8 cellular contexts compared by ENCODE assay signal in the genomic region with DNA sequence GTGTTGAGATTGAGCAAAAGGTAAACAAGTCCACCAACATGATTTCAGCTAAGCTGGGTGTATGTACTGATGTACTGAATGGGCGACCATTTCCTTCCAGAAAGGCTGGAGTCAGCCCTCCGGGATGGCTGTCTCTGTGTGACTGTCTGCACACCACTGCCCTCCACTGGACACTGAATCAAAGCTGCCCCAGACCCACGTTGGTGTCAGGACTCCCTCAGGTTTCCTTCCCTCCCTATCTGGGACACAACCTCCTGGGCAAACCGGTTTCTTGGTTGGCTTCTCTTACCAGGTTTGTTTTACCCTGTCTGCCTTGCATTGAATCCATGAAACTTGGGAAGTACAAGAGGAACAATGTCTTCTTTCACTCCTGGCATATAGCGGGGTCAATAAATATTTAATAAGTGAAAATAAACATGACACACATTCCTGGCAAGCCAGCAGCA. TPM values are rescaled to one million over a fixed set of nuclear protein-coding genes. Genes with fewer than 3 reads are reported as not detected.
DNase-seq lines count a peak whose midpoint lies in the region; ATAC-seq and TF ChIP-seq lines count a peak whose summit lies in the region.

No MANE protein-coding gene starts in this region.

- peak; percentile 50 for ATAC-seq in activated CD4-positive, alpha-beta T cell treated with anti-CD3 and anti-CD28 coated beads for 36 hours
- peak; percentile 62 for ATAC-seq in HG03139 (IDR thresholded peaks at IDR 0.05; ENCODE audit: unreplicated experiment)
- ATAC-seq in activated T-cell treated with anti-CD3 and anti-CD28 coated beads, Interleukin-2, amount 50 U/mL, for 72 hours (replicated peaks in 1 of 2), result peak; percentile 39 to 51

- no peak overlapping the region for H3K27ac Mint-ChIP-seq in activated CD4-positive, alpha-beta T cell treated with anti-CD3 and anti-CD28 coated beads for 36 hours
- H3K27ac Mint-ChIP-seq in activated T-cell treated with anti-CD3 and anti-CD28 coated beads, Interleukin-2, amount 50 U/mL, for 72 hours, result no peak overlapping the region

- H3K4me3 Mint-ChIP-seq in activated CD4-positive, alpha-beta T cell treated with anti-CD3 and anti-CD28 coated beads for 36 hours, result no peak overlapping the region
- H3K4me3 Mint-ChIP-seq in activated T-cell treated with anti-CD3 and anti-CD28 coated beads, Interleukin-2, amount 50 U/mL, for 72 hours, result no peak overlapping the region

- no peaks in the 10 kb centered on the region for H3K9me3 ChIP-seq in ovary

- no peaks in the 10 kb centered on the region for H3K36me3 Mint-ChIP-seq in activated CD4-positive, alpha-beta T cell treated with anti-CD3 and anti-CD28 coated beads for 36 hours (ENCODE audit: low read depth)
- peaks cover 0 to 2% of the 10 kb centered on the region in 2 donors for H3K36me3 Mint-ChIP-seq in activated T-cell treated with anti-CD3 and anti-CD28 coated beads, Interleukin-2, amount 50 U/mL, for 72 hours (ENCODE audit: insufficient read depth in 2 of 2)

- POLR2A ChIA-PET in activated CD4-positive, alpha-beta T cell treated with anti-CD3 and anti-CD28 coated beads for 36 hours (lab: Charles Lee), result no interaction called here

- TF ChIP-seq CTCF in ovary (IDR thresholded peaks at IDR 0.05), result peak; percentile 41 to 92 (median 81)

- H3K36me3 ChIP-seq in ovary, result no peaks in the 10 kb centered on the region

- H3K27me3 Mint-ChIP-seq in activated CD4-positive, alpha-beta T cell treated with anti-CD3 and anti-CD28 coated beads for 36 hours, result no peaks in the 10 kb centered on the region
- no peaks in the 10 kb centered on the region for H3K27me3 Mint-ChIP-seq in activated T-cell treated with anti-CD3 and anti-CD28 coated beads, Interleukin-2, amount 50 U/mL, for 72 hours (ENCODE audit: low read depth)

- no peak for TF ChIP-seq POLR2A in ovary (IDR thresholded peaks at IDR 0.05)

- H3K4me1 Mint-ChIP-seq in activated CD4-positive, alpha-beta T cell treated with anti-CD3 and anti-CD28 coated beads for 36 hours, result peaks cover 2% of the 10 kb centered on the region
- H3K4me1 Mint-ChIP-seq in activated T-cell treated with anti-CD3 and anti-CD28 coated beads, Interleukin-2, amount 50 U/mL, for 72 hours (ENCODE audit: low read depth), result no peaks in the 10 kb centered on the region

- peaks cover 29% of the 10 kb centered on the region for H3K4me1 ChIP-seq in ovary (ENCODE audit: insufficient read depth)

- TF ChIP-seq EP300 in ovary (IDR thresholded peaks at IDR 0.05), result no peak

- H3K4me3 ChIP-seq in ovary, result no peak overlapping the region

- H3K27me3 ChIP-seq in ovary, result no peaks in the 10 kb centered on the region

- intact Hi-C loops in activated CD4-positive, alpha-beta T cell treated with anti-CD3 and anti-CD28 coated beads for 36 hours (cut with DNase I, micrococcal nuclease), result loop anchor here (1.0 to 2.0 kb wide), 3 partner anchors 218 to 297 kb away; no protein-coding TSS in a partner anchor
- intact Hi-C loops in cardiac septum (cut with DNase I), result loop anchor here (1.0 to 10.0 kb wide), 4 partner anchors 202 to 297 kb away; no protein-coding TSS in a partner anchor
- intact Hi-C loops in ovary (cut with DNase I), result loop anchor here (2.0 to 10.0 kb wide), 9 partner anchors 112 to 296 kb away; a partner anchor contains a TSS

- peak; percentile 66 for DNase-seq in activated CD4-positive, alpha-beta T cell treated with anti-CD3 and anti-CD28 coated beads for 36 hours
- DNase-seq in activated CD4-positive, alpha-beta T cell treated with anti-CD3 and anti-CD28 coated beads for 1 hour, result no peak
- DNase-seq in NCI-H460 (ENCODE audit: extremely low read depth, low read depth), result peak; percentile 95
- DNase-seq in activated T-cell treated with anti-CD3 and anti-CD28 coated beads, Interleukin-2, amount 50 U/mL, for 72 hours, result peak; percentile 24 to 47
- DNase-seq in cardiac septum (ENCODE audit: low spot score), result peak; percentile 89
- DNase-seq in ovary, result peak; percentile 82 to 90 (median 86)
- no peak for DNase-seq in cortex of kidney (lab: John Stamatoyannopoulos, UW)

- WGBS in ovary, 3 donors, result 10 to 16% (median 15%) methylated on average over 5 of the region's 5 CpGs

- CTCF ChIA-PET in activated CD4-positive, alpha-beta T cell treated with anti-CD3 and anti-CD28 coated beads for 36 hours (lab: Charles Lee), result interaction anchor here (0.6 to 0.9 kb wide), 5 partner anchors 13 to 298 kb away, joined by 3 to 5 read pairs (median 3); no protein-coding TSS in a partner anchor

- H3K9me3 Mint-ChIP-seq in activated CD4-positive, alpha-beta T cell treated with anti-CD3 and anti-CD28 coated beads for 36 hours (ENCODE audit: low read depth), result no peaks in the 10 kb centered on the region
- no peaks in the 10 kb centered on the region for H3K9me3 Mint-ChIP-seq in activated T-cell treated with anti-CD3 and anti-CD28 coated beads, Interleukin-2, amount 50 U/mL, for 72 hours

- H3K27ac ChIP-seq in ovary, result peak overlapping the region in 1 of 2 donors; percentile 17

RNA-seq across cellular contexts. Expression of a gene that starts 5.3 kb away (rescaled TPM):
- total RNA-seq in activated CD4-positive, alpha-beta T cell treated with anti-CD3 and anti-CD28 coated beads for 36 hours, result 100 to 1,000 TPM; 263 to 308 TPM
- 497 and 502 TPM in 2 replicates for total RNA-seq in NCI-H460 (2014; rRNA removed; shearing (Covaris generic))
- 471 and 631 TPM in 2 replicates for polyA plus RNA-seq in NCI-H460 (2014; cell fraction: nucleus; rRNA removed)
- total RNA-seq in activated T-cell treated with anti-CD3 and anti-CD28 coated beads, Interleukin-2, amount 50 U/mL, for 72 hours, result 100 to 1,000 TPM; 217 to 239 TPM
- total RNA-seq in cardiac septum (182 TPM), ovary (100 to 1,000 TPM; 151 to 239 (median 193) TPM)
- polyA plus RNA-seq in ovary, result 100 to 1,000 TPM; 186 to 187 TPM

RNA-seq across cellular contexts. Expression of a gene that starts 37.6 kb away (rescaled TPM):
- 1 to 10 TPM; 2.5 to 2.6 TPM for total RNA-seq in activated CD4-positive, alpha-beta T cell treated with anti-CD3 and anti-CD28 coated beads for 36 hours
- total RNA-seq in NCI-H460 (2014; rRNA removed; shearing (Covaris generic)), result 139 and 163 TPM in 2 replicates
- 229 and 395 TPM in 2 replicates for polyA plus RNA-seq in NCI-H460 (2014; cell fraction: nucleus; rRNA removed)
- 1 to 10 TPM; 2.6 to 3.8 TPM for total RNA-seq in activated T-cell treated with anti-CD3 and anti-CD28 coated beads, Interleukin-2, amount 50 U/mL, for 72 hours
- total RNA-seq in cardiac septum (39.2 TPM), ovary (100 to 1,000 TPM; 213 to 462 (median 302) TPM)
- 100 to 1,000 TPM; 285 to 566 TPM for polyA plus RNA-seq in ovary

Comparison
In these comparisons a context has a peak if more than half of its experiments do, and no peak if none do; other contexts are left out.
1. DNase-seq: peak in activated CD4-positive, alpha-beta T cell treated with anti-CD3 and anti-CD28 coated beads for 36 hours (single experiment), NCI-H460 (single experiment), activated T-cell treated with anti-CD3 and anti-CD28 coated beads, Interleukin-2, amount 50 U/mL, for 72 hours (2 of 2), cardiac septum (single experiment) and ovary (5 of 5); none in activated CD4-positive, alpha-beta T cell treated with anti-CD3 and anti-CD28 coated beads for 1 hour (single experiment) and cortex of kidney (single experiment).
2. Peak in every context shown above with its lines, with median percentiles within 50 percentile points of each other: ATAC-seq.